ENCODE assay signal across 1 cellular context in the genomic region with DNA sequence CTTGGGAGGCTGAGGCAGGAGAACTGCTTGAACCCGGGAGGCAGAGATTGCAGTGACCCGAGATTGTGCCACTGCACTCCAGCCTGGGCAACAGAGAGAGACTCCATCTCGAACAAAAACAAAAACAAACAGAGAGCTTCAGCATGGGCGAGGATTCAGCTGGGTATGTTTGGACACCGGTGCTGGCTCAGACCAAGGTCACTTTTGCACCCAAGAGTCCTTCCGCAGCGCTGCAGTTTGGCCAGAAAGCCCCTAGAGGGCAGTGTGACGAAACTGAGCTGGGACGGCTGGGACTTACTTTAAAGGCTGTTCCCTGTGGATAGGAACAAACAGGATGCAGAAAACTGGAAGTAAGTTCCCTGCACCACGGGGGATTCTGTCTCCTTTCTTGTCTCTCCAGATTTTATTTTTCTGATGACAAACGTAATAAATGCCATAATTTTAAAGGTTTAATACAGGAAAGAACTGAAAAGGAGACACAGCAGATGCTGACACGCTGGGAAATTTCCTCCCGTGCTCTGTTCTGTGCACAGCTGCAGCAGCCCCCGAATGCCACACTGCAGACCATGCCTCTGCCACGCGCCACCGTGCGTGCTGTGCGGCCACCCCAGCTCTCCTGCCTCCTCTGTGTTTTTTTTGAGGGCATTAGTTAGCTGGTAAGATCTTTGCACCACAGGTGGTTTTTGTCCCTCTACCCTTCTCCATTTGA.
TF ChIP-seq lines count a peak whose summit lies in the region.

No MANE protein-coding gene starts in this region.

TF ChIP-seq in HepG2, 621 proteins besides CTCF, POLR2A, EP300 and RAD21 (continued from another document):
- TF ChIP-seq, protein P1, sequence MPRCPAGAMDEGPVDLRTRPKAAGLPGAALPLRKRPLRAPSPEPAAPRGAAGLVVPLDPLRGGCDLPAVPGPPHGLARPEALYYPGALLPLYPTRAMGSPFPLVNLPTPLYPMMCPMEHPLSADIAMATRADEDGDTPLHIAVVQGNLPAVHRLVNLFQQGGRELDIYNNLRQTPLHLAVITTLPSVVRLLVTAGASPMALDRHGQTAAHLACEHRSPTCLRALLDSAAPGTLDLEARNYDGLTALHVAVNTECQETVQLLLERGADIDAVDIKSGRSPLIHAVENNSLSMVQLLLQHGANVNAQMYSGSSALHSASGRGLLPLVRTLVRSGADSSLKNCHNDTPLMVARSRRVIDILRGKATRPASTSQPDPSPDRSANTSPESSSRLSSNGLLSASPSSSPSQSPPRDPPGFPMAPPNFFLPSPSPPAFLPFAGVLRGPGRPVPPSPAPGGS (CRISPR knock-in tag; IDR thresholded peaks at IDR 0.05): no peak
- no peak for TF ChIP-seq ZNF670 (CRISPR knock-in tag; IDR thresholded peaks at IDR 0.05; ENCODE audit: borderline replicate concordance)
- peak; percentile 66 for TF ChIP-seq ZMYM4 (CRISPR knock-in tag; IDR thresholded peaks at IDR 0.05)
- TF ChIP-seq ZNF350 (CRISPR knock-in tag; IDR thresholded peaks at IDR 0.05; ENCODE audit: borderline replicate concordance, low read depth): peak; percentile 58; the same call in 1 of the 2 replicates
- TF ChIP-seq CREB1 (IDR thresholded peaks at IDR 0.05): no peak
- TF ChIP-seq CREB1 (CRISPR knock-in tag; IDR thresholded peaks at IDR 0.05): no peak
- peak; percentile 59 for TF ChIP-seq MED1 (CRISPR knock-in tag; IDR thresholded peaks at IDR 0.05)
- no peak for TF ChIP-seq ZIK1 (CRISPR knock-in tag; IDR thresholded peaks at IDR 0.05; ENCODE audit: borderline replicate concordance, low read depth)
- no peak for TF ChIP-seq ZNF24 (IDR thresholded peaks at IDR 0.05)
- TF ChIP-seq RARA (CRISPR knock-in tag; IDR thresholded peaks at IDR 0.05): peak; percentile 37; the same call in 1 of the 2 replicates
- peak; percentile 47; the same call in 1 of the 2 replicates for TF ChIP-seq ZNF556 (CRISPR knock-in tag; IDR thresholded peaks at IDR 0.05; ENCODE audit: borderline replicate concordance)
- TF ChIP-seq ZNF782 (CRISPR knock-in tag; IDR thresholded peaks at IDR 0.05; ENCODE audit: borderline replicate concordance): peak; percentile 29; the same call in 1 of the 2 replicates
- no peak; the same call in 1 of the 2 replicates for TF ChIP-seq NFKB2 (CRISPR knock-in tag; IDR thresholded peaks at IDR 0.05; ENCODE audit: borderline replicate concordance)
- peak; percentile 12; the same call in 1 of the 3 replicates for TF ChIP-seq MXI1 (IDR thresholded peaks at IDR 0.05; ENCODE audit: borderline replicate concordance, low read depth, low read length)
- TF ChIP-seq, protein P2, sequence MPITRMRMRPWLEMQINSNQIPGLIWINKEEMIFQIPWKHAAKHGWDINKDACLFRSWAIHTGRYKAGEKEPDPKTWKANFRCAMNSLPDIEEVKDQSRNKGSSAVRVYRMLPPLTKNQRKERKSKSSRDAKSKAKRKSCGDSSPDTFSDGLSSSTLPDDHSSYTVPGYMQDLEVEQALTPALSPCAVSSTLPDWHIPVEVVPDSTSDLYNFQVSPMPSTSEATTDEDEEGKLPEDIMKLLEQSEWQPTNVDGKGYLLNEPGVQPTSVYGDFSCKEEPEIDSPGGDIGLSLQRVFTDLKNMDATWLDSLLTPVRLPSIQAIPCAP (CRISPR knock-in tag; IDR thresholded peaks at IDR 0.05; ENCODE audit: low read depth): no peak
- TF ChIP-seq, protein P3, sequence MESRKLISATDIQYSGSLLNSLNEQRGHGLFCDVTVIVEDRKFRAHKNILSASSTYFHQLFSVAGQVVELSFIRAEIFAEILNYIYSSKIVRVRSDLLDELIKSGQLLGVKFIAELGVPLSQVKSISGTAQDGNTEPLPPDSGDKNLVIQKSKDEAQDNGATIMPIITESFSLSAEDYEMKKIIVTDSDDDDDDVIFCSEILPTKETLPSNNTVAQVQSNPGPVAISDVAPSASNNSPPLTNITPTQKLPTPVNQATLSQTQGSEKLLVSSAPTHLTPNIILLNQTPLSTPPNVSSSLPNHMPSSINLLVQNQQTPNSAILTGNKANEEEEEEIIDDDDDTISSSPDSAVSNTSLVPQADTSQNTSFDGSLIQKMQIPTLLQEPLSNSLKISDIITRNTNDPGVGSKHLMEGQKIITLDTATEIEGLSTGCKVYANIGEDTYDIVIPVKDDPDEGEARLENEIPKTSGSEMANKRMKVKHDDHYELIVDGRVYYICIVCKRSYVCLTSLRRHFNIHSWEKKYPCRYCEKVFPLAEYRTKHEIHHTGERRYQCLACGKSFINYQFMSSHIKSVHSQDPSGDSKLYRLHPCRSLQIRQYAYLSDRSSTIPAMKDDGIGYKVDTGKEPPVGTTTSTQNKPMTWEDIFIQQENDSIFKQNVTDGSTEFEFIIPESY (CRISPR knock-in tag; IDR thresholded peaks at IDR 0.05): peak; percentile 66
- 0 out of 2 replicates have a peak, but pooled peaks have one; percentile 68 for TF ChIP-seq ZSCAN29 (CRISPR knock-in tag; conservative IDR thresholded peaks at IDR 0.05)
- TF ChIP-seq, protein P4, sequence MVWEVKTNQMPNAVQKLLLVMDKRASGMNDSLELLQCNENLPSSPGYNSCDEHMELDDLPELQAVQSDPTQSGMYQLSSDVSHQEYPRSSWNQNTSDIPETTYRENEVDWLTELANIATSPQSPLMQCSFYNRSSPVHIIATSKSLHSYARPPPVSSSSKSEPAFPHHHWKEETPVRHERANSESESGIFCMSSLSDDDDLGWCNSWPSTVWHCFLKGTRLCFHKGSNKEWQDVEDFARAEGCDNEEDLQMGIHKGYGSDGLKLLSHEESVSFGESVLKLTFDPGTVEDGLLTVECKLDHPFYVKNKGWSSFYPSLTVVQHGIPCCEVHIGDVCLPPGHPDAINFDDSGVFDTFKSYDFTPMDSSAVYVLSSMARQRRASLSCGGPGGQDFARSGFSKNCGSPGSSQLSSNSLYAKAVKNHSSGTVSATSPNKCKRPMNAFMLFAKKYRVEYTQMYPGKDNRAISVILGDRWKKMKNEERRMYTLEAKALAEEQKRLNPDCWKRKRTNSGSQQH (CRISPR knock-in tag; IDR thresholded peaks at IDR 0.05; ENCODE audit: low read depth): peak; percentile 22; the same call in 1 of the 2 replicates
- TF ChIP-seq CBFB (CRISPR knock-in tag; IDR thresholded peaks at IDR 0.05): 0 out of 2 replicates have a peak, but pooled peaks have one; percentile 34
- TF ChIP-seq ERF (CRISPR knock-in tag; IDR thresholded peaks at IDR 0.05): peak; percentile 85
- TF ChIP-seq, protein P5, sequence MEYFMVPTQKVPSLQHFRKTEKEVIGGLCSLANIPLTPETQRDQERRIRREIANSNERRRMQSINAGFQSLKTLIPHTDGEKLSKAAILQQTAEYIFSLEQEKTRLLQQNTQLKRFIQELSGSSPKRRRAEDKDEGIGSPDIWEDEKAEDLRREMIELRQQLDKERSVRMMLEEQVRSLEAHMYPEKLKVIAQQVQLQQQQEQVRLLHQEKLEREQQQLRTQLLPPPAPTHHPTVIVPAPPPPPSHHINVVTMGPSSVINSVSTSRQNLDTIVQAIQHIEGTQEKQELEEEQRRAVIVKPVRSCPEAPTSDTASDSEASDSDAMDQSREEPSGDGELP (IDR thresholded peaks at IDR 0.05; ENCODE audit: borderline replicate concordance, low read depth): peak; percentile 85; the same call in 1 of the 2 replicates
- no peak for TF ChIP-seq AGO2 (optimal IDR thresholded peaks at IDR 0.05; ENCODE audit: low read depth, low read length)
- 0 out of 2 replicates have a peak, but pooled peaks have one; percentile 56 for TF ChIP-seq PRMT3 (CRISPR knock-in tag; IDR thresholded peaks at IDR 0.05; ENCODE audit: borderline replicate concordance, low read depth)
- TF ChIP-seq, protein P6, sequence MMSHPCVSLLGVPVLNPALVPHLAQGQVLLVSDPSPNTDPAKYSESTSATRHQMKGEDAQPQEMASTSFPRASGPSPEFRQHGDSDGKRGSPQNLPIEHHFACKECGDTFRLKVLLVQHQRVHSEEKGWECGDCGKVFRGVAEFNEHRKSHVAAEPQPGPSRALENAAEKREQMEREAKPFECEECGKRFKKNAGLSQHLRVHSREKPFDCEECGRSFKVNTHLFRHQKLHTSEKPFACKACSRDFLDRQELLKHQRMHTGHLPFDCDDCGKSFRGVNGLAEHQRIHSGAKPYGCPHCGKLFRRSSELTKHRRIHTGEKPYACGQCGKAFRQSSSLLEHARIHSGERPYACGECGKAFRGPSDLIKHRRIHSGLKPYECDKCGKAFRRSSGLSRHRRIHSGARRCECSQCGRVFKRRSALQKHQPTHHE (CRISPR knock-in tag; IDR thresholded peaks at IDR 0.05; ENCODE audit: borderline replicate concordance): no peak
- TF ChIP-seq ZNF343 (CRISPR knock-in tag; IDR thresholded peaks at IDR 0.05): 0 out of 2 replicates have a peak, but pooled peaks have one; percentile 32
- no peak for TF ChIP-seq CBX1 (IDR thresholded peaks at IDR 0.05; ENCODE audit: low read depth)
- TF ChIP-seq ZNF644 (CRISPR knock-in tag; IDR thresholded peaks at IDR 0.05; ENCODE audit: low read depth): 0 out of 2 replicates have a peak, but pooled peaks have one; percentile 28
- TF ChIP-seq ELF1 (CRISPR knock-in tag; IDR thresholded peaks at IDR 0.05): peak; percentile 65
- TF ChIP-seq ZNF496 (CRISPR knock-in tag; IDR thresholded peaks at IDR 0.05; ENCODE audit: insufficient replicate concordance): no peak
- TF ChIP-seq JDP2 (CRISPR knock-in tag; IDR thresholded peaks at IDR 0.05; ENCODE audit: borderline replicate concordance): no peak
- peak; percentile 75 for TF ChIP-seq KAT8 (CRISPR knock-in tag; IDR thresholded peaks at IDR 0.05)
- TF ChIP-seq, protein P7, sequence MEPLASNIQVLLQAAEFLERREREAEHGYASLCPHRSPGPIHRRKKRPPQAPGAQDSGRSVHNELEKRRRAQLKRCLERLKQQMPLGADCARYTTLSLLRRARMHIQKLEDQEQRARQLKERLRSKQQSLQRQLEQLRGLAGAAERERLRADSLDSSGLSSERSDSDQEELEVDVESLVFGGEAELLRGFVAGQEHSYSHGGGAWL (CRISPR knock-in tag; IDR thresholded peaks at IDR 0.05): 0 out of 2 replicates have a peak, but pooled peaks have one; percentile 29
- peak; percentile 49; the same call in 1 of the 2 replicates for TF ChIP-seq THAP11 (CRISPR knock-in tag; IDR thresholded peaks at IDR 0.05)
- TF ChIP-seq ATRX (CRISPR knock-in tag; IDR thresholded peaks at IDR 0.05; ENCODE audit: borderline replicate concordance): no peak
- no peak for TF ChIP-seq KLF15 (CRISPR knock-in tag; IDR thresholded peaks at IDR 0.05; ENCODE audit: borderline replicate concordance)
- TF ChIP-seq BRCA1 (CRISPR knock-in tag; IDR thresholded peaks at IDR 0.05): no peak
- TF ChIP-seq, protein P8, sequence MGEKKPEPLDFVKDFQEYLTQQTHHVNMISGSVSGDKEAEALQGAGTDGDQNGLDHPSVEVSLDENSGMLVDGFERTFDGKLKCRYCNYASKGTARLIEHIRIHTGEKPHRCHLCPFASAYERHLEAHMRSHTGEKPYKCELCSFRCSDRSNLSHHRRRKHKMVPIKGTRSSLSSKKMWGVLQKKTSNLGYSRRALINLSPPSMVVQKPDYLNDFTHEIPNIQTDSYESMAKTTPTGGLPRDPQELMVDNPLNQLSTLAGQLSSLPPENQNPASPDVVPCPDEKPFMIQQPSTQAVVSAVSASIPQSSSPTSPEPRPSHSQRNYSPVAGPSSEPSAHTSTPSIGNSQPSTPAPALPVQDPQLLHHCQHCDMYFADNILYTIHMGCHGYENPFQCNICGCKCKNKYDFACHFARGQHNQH (CRISPR knock-in tag; IDR thresholded peaks at IDR 0.05): peak; percentile 86; the same call in 1 of the 2 replicates
- TF ChIP-seq, protein P9, sequence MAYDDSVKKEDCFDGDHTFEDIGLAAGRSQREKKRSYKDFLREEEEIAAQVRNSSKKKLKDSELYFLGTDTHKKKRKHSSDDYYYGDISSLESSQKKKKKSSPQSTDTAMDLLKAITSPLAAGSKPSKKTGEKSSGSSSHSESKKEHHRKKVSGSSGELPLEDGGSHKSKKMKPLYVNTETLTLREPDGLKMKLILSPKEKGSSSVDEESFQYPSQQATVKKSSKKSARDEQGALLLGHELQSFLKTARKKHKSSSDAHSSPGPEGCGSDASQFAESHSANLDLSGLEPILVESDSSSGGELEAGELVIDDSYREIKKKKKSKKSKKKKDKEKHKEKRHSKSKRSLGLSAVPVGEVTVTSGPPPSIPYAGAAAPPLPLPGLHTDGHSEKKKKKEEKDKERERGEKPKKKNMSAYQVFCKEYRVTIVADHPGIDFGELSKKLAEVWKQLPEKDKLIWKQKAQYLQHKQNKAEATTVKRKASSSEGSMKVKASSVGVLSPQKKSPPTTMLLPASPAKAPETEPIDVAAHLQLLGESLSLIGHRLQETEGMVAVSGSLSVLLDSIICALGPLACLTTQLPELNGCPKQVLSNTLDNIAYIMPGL (CRISPR knock-in tag; IDR thresholded peaks at IDR 0.05; ENCODE audit: borderline replicate concordance in 1 of 2, low read depth in 1 of 2): peak; percentile 69 to 90; a peak in 2 of 4 replicates
- peak; percentile 60; the same call in 1 of the 2 replicates for TF ChIP-seq FOXA3 (CRISPR knock-in tag; IDR thresholded peaks at IDR 0.05)
- no peak for TF ChIP-seq ETV6 (CRISPR knock-in tag; conservative IDR thresholded peaks at IDR 0.05)
- peak; percentile 54; the same call in 1 of the 2 replicates for TF ChIP-seq ISL2 (CRISPR knock-in tag; IDR thresholded peaks at IDR 0.05)
- TF ChIP-seq BORCS8-MEF2B (CRISPR knock-in tag; IDR thresholded peaks at IDR 0.05): 0 out of 2 replicates have a peak, but pooled peaks have one; percentile 53
- TF ChIP-seq, protein P10, sequence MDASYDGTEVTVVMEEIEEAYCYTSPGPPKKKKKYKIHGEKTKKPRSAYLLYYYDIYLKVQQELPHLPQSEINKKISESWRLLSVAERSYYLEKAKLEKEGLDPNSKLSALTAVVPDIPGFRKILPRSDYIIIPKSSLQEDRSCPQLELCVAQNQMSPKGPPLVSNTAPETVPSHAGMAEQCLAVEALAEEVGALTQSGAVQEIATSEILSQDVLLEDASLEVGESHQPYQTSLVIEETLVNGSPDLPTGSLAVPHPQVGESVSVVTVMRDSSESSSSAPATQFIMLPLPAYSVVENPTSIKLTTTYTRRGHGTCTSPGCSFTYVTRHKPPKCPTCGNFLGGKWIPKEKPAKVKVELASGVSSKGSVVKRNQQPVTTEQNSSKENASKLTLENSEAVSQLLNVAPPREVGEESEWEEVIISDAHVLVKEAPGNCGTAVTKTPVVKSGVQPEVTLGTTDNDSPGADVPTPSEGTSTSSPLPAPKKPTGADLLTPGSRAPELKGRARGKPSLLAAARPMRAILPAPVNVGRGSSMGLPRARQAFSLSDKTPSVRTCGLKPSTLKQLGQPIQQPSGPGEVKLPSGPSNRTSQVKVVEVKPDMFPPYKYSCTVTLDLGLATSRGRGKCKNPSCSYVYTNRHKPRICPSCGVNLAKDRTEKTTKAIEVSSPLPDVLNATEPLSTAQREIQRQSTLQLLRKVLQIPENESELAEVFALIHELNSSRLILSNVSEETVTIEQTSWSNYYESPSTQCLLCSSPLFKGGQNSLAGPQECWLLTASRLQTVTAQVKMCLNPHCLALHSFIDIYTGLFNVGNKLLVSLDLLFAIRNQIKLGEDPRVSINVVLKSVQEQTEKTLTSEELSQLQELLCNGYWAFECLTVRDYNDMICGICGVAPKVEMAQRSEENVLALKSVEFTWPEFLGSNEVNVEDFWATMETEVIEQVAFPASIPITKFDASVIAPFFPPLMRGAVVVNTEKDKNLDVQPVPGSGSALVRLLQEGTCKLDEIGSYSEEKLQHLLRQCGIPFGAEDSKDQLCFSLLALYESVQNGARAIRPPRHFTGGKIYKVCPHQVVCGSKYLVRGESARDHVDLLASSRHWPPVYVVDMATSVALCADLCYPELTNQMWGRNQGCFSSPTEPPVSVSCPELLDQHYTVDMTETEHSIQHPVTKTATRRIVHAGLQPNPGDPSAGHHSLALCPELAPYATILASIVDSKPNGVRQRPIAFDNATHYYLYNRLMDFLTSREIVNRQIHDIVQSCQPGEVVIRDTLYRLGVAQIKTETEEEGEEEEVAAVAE (CRISPR knock-in tag; IDR thresholded peaks at IDR 0.05; ENCODE audit: borderline replicate concordance): no peak
- no peak for TF ChIP-seq MAZ (IDR thresholded peaks at IDR 0.05; ENCODE audit: borderline replicate concordance, low read depth, low read length)
- peak; percentile 49; the same call in 1 of the 2 replicates for TF ChIP-seq MAZ (CRISPR knock-in tag; IDR thresholded peaks at IDR 0.05; ENCODE audit: low read depth)
